Comparison of ENCODE assay signal across 7 cellular contexts in genomic region chr9:76459691-76460635, GRCh38. TPM values are rescaled to one million over a fixed set of nuclear protein-coding genes. Genes with fewer than 3 reads are reported as not detected.
DNase-seq lines count a peak whose midpoint lies in the region; ATAC-seq and TF ChIP-seq lines count a peak whose summit lies in the region.

No MANE protein-coding gene starts in this region.

- H3K9me3 ChIP-seq in DOHH2 (ENCODE audit: control insufficient read depth, insufficient read depth, low read length) (no peaks in the 10 kb centered on the region), iPS-18a (ENCODE audit: control insufficient read depth, low read depth, low read length) (no peaks in the 10 kb centered on the region)

- peak overlapping the region; percentile 76 for H3K27ac Mint-ChIP-seq in HFFc6

- peak overlapping the region; percentile 87 for H3K4me2 ChIP-seq in DOHH2 (ENCODE audit: low read length)

- peaks cover 32% of the 10 kb centered on the region for H3K36me3 ChIP-seq in DOHH2 (ENCODE audit: control insufficient read depth, low read length)
- H3K36me3 ChIP-seq in brain microvascular endothelial cell (replicated peaks), result no peaks in the 10 kb centered on the region
- no peaks in the 10 kb centered on the region for H3K36me3 ChIP-seq in iPS-18a (ENCODE audit: control insufficient read depth, low read depth, low read length)

- DNase-seq in HFFc6, result peak; percentile 62
- DNase-seq in NCI-H748 treated with DMSO at 0.1 percent for 48 hours (lab: John Stamatoyannopoulos, UW), result peak; percentile 56
- peak; percentile 55 for DNase-seq in brain microvascular endothelial cell
- DNase-seq in skeletal muscle cell (ENCODE audit: low read depth), result no peak

- H4K20me1 ChIP-seq in DOHH2 (ENCODE audit: control insufficient read depth, insufficient read depth, low read depth, low read length), result no peaks in the 10 kb centered on the region

- peak overlapping the region; percentile 34 for H3K9ac ChIP-seq in iPS-18a (ENCODE audit: low read length)

- H3K36me3 Mint-ChIP-seq in HFFc6 (ENCODE audit: low read depth), result no peaks in the 10 kb centered on the region

- H3K27ac ChIP-seq in DOHH2 (ENCODE audit: low read depth, low read length) (peak overlapping the region; percentile 88), brain microvascular endothelial cell (peak overlapping the region; percentile 6), iPS-18a (ENCODE audit: low read length) (no peak overlapping the region)

- H3K27me3 ChIP-seq in DOHH2 (ENCODE audit: control insufficient read depth, low read length) (peaks cover 3% of the 10 kb centered on the region; the same call in 1 of the 2 replicates), brain microvascular endothelial cell (replicated peaks) (no peaks in the 10 kb centered on the region), iPS-18a (ENCODE audit: control insufficient read depth, insufficient read depth, low read length) (peaks cover 17% of the 10 kb centered on the region)

- peak overlapping the region; percentile 84 for H3K4me3 ChIP-seq in DOHH2 (ENCODE audit: low read length)
- peak overlapping the region; percentile 88 for H3K4me3 ChIP-seq in brain microvascular endothelial cell (ENCODE audit: low read depth, low read length)
- peak overlapping the region; percentile 82 for H3K4me3 ChIP-seq in iPS-18a (ENCODE audit: low read length)
- H3K4me3 ChIP-seq in skeletal muscle cell (ENCODE audit: low read depth, low read length), result peak overlapping the region; percentile 86

- H3K9me2 ChIP-seq in DOHH2 (replicated peaks; ENCODE audit: control insufficient read depth, low read length), result no peaks in the 10 kb centered on the region

- peak; percentile 59 for TF ChIP-seq CTCF in DOHH2 (IDR thresholded peaks at IDR 0.05; ENCODE audit: low read depth, low read length, poor library complexity, severe bottlenecking)
- TF ChIP-seq CTCF in HFFc6 (IDR thresholded peaks at IDR 0.05), result peak; percentile 68
- peak; percentile 64 for TF ChIP-seq CTCF in brain microvascular endothelial cell (IDR thresholded peaks at IDR 0.05; ENCODE audit: low read depth, low read length, missing control alignments)

- H3K27me3 Mint-ChIP-seq in HFFc6 (ENCODE audit: insufficient read depth), result no peaks in the 10 kb centered on the region

- ATAC-seq in GM21786 (IDR thresholded peaks at IDR 0.05; ENCODE audit: unreplicated experiment), result no peak

- H3K4me1 ChIP-seq in DOHH2 (ENCODE audit: control insufficient read depth, low read length), result peaks cover 71% of the 10 kb centered on the region
- peaks cover 6% of the 10 kb centered on the region for H3K4me1 ChIP-seq in iPS-18a (ENCODE audit: control insufficient read depth, low read depth, low read length)

- in situ Hi-C loops in brain microvascular endothelial cell (cut with HindIII; ENCODE audit: low pct_ligation_motif_present, low sequenced_read_pairs), result loop anchor here (25.0 kb wide), 1 partner anchor 202 kb away; no protein-coding TSS in a partner anchor

- H3K4me3 Mint-ChIP-seq in HFFc6, result peak overlapping the region; percentile 95

- peaks cover 11% of the 10 kb centered on the region for H3F3A ChIP-seq in DOHH2 (ENCODE audit: control insufficient read depth, insufficient read depth)

- H3K4me1 Mint-ChIP-seq in HFFc6 (ENCODE audit: low read depth), result peaks cover 31% of the 10 kb centered on the region

- no peaks in the 10 kb centered on the region for H3K9me3 Mint-ChIP-seq in HFFc6

- peaks cover 59% of the 10 kb centered on the region for H3K79me2 ChIP-seq in DOHH2 (ENCODE audit: control insufficient read depth, low read length)

RNA-seq across cellular contexts. Expression of gene GCNT1, which starts 1.0 kb away (rescaled TPM):
- 10 to 100 TPM; 15.0 to 26.2 (median 19.7) TPM for total RNA-seq in HFFc6 (2021; fragmentation: NEBNext Ultra II Directional; extraction: Animal tissue kit (Norgen Biotek cat#: 25700))
